ENCODE assay signal across 1 cellular context in the genomic region with DNA sequence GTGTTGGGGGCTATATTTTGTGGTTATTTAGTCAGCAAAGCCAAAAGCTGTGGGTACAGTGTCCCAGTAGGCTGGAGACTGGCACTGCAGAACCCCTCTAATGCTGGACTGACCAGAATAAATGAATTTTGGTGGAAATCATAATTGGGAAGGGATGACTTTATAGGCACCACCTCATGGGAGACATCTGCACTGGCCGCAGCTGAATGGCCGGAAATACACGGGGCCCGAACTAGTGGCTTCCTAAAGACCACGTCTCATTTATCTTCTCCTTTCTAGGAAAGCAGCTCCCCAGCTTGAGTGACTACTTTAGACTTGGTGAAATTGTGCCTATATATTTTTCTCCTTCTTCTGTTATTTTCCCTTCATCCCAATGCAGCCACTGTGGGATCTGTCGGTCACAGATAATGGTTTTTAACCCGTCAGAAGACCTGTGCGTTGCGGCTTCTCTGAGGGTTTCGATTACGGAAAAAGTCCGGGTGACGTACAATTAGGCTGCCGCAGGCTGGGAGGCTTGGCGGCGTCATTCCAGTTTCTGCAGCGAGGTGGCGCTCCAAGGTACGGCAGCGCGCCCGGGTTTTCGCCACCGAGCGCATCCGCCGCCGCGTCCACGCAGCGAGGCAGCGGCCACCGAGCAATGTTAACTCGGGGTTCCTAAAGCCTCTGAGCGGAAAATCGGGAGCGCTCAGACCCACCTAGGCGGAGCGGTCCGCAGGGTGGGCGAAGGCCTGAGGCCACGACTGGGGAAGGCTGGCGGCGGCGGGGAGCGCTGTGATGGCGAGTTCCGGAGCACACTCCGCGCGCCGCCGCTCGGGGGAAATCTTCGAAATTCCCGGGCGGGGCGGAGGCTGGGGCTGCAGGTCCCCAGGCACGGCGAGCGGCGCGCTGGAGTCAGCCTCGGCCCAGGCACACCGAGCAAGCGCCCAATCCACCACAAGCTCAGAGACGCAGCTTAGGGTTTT.
TF ChIP-seq lines count a peak whose summit lies in the region.

No MANE protein-coding gene starts in this region.

TF ChIP-seq in K562, 482 proteins besides CTCF, POLR2A, EP300 and RAD21 (continued from another document and continues in another):
- TF ChIP-seq, protein P1, sequence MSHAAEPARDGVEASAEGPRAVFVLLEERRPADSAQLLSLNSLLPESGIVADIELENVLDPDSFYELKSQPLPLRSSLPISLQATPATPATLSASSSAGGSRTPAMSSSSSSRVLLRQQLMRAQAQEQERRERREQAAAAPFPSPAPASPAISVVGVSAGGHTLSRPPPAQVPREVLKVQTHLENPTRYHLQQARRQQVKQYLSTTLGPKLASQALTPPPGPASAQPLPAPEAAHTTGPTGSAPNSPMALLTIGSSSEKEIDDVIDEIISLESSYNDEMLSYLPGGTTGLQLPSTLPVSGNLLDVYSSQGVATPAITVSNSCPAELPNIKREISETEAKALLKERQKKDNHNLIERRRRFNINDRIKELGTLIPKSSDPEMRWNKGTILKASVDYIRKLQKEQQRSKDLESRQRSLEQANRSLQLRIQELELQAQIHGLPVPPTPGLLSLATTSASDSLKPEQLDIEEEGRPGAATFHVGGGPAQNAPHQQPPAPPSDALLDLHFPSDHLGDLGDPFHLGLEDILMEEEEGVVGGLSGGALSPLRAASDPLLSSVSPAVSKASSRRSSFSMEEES (CRISPR knock-in tag; IDR thresholded peaks at IDR 0.05) = no peak
- TF ChIP-seq CTBP1 (IDR thresholded peaks at IDR 0.05; ENCODE audit: borderline replicate concordance) (peak; percentile 98), ZNF174 (CRISPR knock-in tag; IDR thresholded peaks at IDR 0.05) (no peak), CHD2 (IDR thresholded peaks at IDR 0.05; ENCODE audit: low read depth, low read length) (0 out of 2 replicates have a peak, but pooled peaks have one; percentile 16), NCOA1 (IDR thresholded peaks at IDR 0.05; ENCODE audit: low read depth) (peak; percentile 33; the same call in 1 of the 2 replicates), MTF1 (CRISPR knock-in tag; IDR thresholded peaks at IDR 0.05; ENCODE audit: borderline replicate concordance) (no peak), CBX5 (IDR thresholded peaks at IDR 0.05; ENCODE audit: borderline replicate concordance, low read depth) (peak; percentile 56; the same call in 1 of the 2 replicates), CSDE1 (IDR thresholded peaks at IDR 0.05) (no peak), RBM14 (IDR thresholded peaks at IDR 0.05; ENCODE audit: borderline replicate concordance, insufficient read depth, low read depth, low read length) (no peak), ZNF778 (CRISPR knock-in tag; IDR thresholded peaks at IDR 0.05) (no peak), ZBED1 (IDR thresholded peaks at IDR 0.05) (no peak), SRSF9 (IDR thresholded peaks at IDR 0.05; ENCODE audit: borderline replicate concordance, low read depth, low read length) (no peak), CXXC5 (CRISPR knock-in tag; IDR thresholded peaks at IDR 0.05) (peak; percentile 86), ZNF551 (CRISPR knock-in tag; IDR thresholded peaks at IDR 0.05) (no peak), ZZZ3 (IDR thresholded peaks at IDR 0.05) (no peak), DNMT1 (IDR thresholded peaks at IDR 0.05) (no peak), ZNF586 (CRISPR knock-in tag; conservative IDR thresholded peaks at IDR 0.05) (no peak), ASH1L (IDR thresholded peaks at IDR 0.05; ENCODE audit: borderline replicate concordance, low read depth, partially characterized antibody) (no peak), SAFB (IDR thresholded peaks at IDR 0.05; ENCODE audit: borderline replicate concordance, low read depth, low read length) (peak; percentile 80), SP1 (CRISPR knock-in tag; IDR thresholded peaks at IDR 0.05) (peak; percentile 70; the same call in 1 of the 2 replicates), SIX5 (IDR thresholded peaks at IDR 0.05; ENCODE audit: borderline replicate concordance in 1 of 2, insufficient read depth in 1 of 2, low read depth in 1 of 2, low read length in 2 of 2) (no peak), JUN (IDR thresholded peaks at IDR 0.05; ENCODE audit: borderline replicate concordance, low read depth, low read length) (no peak), JUN (CRISPR knock-in tag; IDR thresholded peaks at IDR 0.05; ENCODE audit: borderline replicate concordance) (peak; percentile 66; the same call in 1 of the 2 replicates), ZNF717 (CRISPR knock-in tag; IDR thresholded peaks at IDR 0.05) (no peak)
- TF ChIP-seq, protein P2, sequence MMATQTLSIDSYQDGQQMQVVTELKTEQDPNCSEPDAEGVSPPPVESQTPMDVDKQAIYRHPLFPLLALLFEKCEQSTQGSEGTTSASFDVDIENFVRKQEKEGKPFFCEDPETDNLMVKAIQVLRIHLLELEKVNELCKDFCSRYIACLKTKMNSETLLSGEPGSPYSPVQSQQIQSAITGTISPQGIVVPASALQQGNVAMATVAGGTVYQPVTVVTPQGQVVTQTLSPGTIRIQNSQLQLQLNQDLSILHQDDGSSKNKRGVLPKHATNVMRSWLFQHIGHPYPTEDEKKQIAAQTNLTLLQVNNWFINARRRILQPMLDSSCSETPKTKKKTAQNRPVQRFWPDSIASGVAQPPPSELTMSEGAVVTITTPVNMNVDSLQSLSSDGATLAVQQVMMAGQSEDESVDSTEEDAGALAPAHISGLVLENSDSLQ (IDR thresholded peaks at IDR 0.05) = peak; percentile 59
- TF ChIP-seq, protein P3, sequence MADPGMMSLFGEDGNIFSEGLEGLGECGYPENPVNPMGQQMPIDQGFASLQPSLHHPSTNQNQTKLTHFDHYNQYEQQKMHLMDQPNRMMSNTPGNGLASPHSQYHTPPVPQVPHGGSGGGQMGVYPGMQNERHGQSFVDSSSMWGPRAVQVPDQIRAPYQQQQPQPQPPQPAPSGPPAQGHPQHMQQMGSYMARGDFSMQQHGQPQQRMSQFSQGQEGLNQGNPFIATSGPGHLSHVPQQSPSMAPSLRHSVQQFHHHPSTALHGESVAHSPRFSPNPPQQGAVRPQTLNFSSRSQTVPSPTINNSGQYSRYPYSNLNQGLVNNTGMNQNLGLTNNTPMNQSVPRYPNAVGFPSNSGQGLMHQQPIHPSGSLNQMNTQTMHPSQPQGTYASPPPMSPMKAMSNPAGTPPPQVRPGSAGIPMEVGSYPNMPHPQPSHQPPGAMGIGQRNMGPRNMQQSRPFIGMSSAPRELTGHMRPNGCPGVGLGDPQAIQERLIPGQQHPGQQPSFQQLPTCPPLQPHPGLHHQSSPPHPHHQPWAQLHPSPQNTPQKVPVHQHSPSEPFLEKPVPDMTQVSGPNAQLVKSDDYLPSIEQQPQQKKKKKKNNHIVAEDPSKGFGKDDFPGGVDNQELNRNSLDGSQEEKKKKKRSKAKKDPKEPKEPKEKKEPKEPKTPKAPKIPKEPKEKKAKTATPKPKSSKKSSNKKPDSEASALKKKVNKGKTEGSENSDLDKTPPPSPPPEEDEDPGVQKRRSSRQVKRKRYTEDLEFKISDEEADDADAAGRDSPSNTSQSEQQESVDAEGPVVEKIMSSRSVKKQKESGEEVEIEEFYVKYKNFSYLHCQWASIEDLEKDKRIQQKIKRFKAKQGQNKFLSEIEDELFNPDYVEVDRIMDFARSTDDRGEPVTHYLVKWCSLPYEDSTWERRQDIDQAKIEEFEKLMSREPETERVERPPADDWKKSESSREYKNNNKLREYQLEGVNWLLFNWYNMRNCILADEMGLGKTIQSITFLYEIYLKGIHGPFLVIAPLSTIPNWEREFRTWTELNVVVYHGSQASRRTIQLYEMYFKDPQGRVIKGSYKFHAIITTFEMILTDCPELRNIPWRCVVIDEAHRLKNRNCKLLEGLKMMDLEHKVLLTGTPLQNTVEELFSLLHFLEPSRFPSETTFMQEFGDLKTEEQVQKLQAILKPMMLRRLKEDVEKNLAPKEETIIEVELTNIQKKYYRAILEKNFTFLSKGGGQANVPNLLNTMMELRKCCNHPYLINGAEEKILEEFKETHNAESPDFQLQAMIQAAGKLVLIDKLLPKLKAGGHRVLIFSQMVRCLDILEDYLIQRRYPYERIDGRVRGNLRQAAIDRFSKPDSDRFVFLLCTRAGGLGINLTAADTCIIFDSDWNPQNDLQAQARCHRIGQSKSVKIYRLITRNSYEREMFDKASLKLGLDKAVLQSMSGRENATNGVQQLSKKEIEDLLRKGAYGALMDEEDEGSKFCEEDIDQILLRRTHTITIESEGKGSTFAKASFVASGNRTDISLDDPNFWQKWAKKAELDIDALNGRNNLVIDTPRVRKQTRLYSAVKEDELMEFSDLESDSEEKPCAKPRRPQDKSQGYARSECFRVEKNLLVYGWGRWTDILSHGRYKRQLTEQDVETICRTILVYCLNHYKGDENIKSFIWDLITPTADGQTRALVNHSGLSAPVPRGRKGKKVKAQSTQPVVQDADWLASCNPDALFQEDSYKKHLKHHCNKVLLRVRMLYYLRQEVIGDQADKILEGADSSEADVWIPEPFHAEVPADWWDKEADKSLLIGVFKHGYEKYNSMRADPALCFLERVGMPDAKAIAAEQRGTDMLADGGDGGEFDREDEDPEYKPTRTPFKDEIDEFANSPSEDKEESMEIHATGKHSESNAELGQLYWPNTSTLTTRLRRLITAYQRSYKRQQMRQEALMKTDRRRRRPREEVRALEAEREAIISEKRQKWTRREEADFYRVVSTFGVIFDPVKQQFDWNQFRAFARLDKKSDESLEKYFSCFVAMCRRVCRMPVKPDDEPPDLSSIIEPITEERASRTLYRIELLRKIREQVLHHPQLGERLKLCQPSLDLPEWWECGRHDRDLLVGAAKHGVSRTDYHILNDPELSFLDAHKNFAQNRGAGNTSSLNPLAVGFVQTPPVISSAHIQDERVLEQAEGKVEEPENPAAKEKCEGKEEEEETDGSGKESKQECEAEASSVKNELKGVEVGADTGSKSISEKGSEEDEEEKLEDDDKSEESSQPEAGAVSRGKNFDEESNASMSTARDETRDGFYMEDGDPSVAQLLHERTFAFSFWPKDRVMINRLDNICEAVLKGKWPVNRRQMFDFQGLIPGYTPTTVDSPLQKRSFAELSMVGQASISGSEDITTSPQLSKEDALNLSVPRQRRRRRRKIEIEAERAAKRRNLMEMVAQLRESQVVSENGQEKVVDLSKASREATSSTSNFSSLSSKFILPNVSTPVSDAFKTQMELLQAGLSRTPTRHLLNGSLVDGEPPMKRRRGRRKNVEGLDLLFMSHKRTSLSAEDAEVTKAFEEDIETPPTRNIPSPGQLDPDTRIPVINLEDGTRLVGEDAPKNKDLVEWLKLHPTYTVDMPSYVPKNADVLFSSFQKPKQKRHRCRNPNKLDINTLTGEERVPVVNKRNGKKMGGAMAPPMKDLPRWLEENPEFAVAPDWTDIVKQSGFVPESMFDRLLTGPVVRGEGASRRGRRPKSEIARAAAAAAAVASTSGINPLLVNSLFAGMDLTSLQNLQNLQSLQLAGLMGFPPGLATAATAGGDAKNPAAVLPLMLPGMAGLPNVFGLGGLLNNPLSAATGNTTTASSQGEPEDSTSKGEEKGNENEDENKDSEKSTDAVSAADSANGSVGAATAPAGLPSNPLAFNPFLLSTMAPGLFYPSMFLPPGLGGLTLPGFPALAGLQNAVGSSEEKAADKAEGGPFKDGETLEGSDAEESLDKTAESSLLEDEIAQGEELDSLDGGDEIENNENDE (IDR thresholded peaks at IDR 0.05; ENCODE audit: low read depth, low read length) = no peak
- TF ChIP-seq, protein P4, sequence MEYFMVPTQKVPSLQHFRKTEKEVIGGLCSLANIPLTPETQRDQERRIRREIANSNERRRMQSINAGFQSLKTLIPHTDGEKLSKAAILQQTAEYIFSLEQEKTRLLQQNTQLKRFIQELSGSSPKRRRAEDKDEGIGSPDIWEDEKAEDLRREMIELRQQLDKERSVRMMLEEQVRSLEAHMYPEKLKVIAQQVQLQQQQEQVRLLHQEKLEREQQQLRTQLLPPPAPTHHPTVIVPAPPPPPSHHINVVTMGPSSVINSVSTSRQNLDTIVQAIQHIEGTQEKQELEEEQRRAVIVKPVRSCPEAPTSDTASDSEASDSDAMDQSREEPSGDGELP (CRISPR knock-in tag; IDR thresholded peaks at IDR 0.05; ENCODE audit: borderline replicate concordance) = peak; percentile 75; the same call in 1 of the 2 replicates
- TF ChIP-seq, protein P5, sequence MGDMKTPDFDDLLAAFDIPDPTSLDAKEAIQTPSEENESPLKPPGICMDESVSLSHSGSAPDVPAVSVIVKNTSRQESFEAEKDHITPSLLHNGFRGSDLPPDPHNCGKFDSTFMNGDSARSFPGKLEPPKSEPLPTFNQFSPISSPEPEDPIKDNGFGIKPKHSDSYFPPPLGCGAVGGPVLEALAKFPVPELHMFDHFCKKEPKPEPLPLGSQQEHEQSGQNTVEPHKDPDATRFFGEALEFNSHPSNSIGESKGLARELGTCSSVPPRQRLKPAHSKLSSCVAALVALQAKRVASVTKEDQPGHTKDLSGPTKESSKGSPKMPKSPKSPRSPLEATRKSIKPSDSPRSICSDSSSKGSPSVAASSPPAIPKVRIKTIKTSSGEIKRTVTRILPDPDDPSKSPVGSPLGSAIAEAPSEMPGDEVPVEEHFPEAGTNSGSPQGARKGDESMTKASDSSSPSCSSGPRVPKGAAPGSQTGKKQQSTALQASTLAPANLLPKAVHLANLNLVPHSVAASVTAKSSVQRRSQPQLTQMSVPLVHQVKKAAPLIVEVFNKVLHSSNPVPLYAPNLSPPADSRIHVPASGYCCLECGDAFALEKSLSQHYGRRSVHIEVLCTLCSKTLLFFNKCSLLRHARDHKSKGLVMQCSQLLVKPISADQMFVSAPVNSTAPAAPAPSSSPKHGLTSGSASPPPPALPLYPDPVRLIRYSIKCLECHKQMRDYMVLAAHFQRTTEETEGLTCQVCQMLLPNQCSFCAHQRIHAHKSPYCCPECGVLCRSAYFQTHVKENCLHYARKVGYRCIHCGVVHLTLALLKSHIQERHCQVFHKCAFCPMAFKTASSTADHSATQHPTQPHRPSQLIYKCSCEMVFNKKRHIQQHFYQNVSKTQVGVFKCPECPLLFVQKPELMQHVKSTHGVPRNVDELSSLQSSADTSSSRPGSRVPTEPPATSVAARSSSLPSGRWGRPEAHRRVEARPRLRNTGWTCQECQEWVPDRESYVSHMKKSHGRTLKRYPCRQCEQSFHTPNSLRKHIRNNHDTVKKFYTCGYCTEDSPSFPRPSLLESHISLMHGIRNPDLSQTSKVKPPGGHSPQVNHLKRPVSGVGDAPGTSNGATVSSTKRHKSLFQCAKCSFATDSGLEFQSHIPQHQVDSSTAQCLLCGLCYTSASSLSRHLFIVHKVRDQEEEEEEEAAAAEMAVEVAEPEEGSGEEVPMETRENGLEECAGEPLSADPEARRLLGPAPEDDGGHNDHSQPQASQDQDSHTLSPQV (IDR thresholded peaks at IDR 0.05) = no peak
- TF ChIP-seq, protein P6, sequence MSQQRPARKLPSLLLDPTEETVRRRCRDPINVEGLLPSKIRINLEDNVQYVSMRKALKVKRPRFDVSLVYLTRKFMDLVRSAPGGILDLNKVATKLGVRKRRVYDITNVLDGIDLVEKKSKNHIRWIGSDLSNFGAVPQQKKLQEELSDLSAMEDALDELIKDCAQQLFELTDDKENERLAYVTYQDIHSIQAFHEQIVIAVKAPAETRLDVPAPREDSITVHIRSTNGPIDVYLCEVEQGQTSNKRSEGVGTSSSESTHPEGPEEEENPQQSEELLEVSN (IDR thresholded peaks at IDR 0.05; ENCODE audit: borderline replicate concordance in 1 of 2, extremely low read depth in 1 of 2, insufficient read depth in 1 of 2, insufficient read length in 1 of 2, low read depth in 1 of 2, low read length in 1 of 2, poor library complexity in 1 of 2, severe bottlenecking in 1 of 2) = peak in 1 of 2 experiments; percentile 39
